19 cellular contexts compared by ENCODE assay signal in genomic region chr5:26847041-26847736, GRCh38.
DNase-seq lines count a peak whose midpoint lies in the region; ATAC-seq and TF ChIP-seq lines count a peak whose summit lies in the region.
"Had no signal": no experiment of that assay in that cellular context is flagged by ENCODE, and none has a peak within 500 bp of the region (broad histone marks: within the 10 kb centered on the region; RNA-seq: fewer than 3 reads in every experiment).

No MANE protein-coding gene starts in this region.

- peaks cover 3% of the 10 kb centered on the region for H3K27me3 Mint-ChIP-seq in GM23338 (ENCODE audit: insufficient read depth, low read depth, poor library complexity)
- H3K27me3 Mint-ChIP-seq: B cell; dendritic cell treated with granulocyte-macrophage colony-stimulating factor and Interleukin-4, amounts not matched to agents 40 ng/mL and 50 ng/mL, for 4 days had no signal

- H3K79me2 ChIP-seq in GM23338 (replicated peaks; ENCODE audit: insufficient read depth) (no peaks in the 10 kb centered on the region), PC-9 (ENCODE audit: low read depth) (no peaks in the 10 kb centered on the region)

- intact Hi-C loops in PC-9 (cut with micrococcal nuclease; ENCODE audit: unreplicated experiment) = no loop called here

- CTCF ChIA-PET in PC-9 (lab: Charles Lee) = no interaction called here

- H3K36me3 Mint-ChIP-seq in GM23338 (ENCODE audit: low read depth) = no peaks in the 10 kb centered on the region

- TF ChIP-seq CTCF in BE2C (IDR thresholded peaks at IDR 0.05; ENCODE audit: low read depth, low read length) = no peak
- TF ChIP-seq CTCF in GM23338 (conservative IDR thresholded peaks at IDR 0.05; ENCODE audit: low read depth in 2 of 2) = no peak
- TF ChIP-seq CTCF in PC-9 (conservative IDR thresholded peaks at IDR 0.05) = no peak
- TF ChIP-seq CTCF in choroid plexus epithelial cell (conservative IDR thresholded peaks at IDR 0.05; ENCODE audit: low read depth, low read length) = no peak

- H2AFZ ChIP-seq in GM23338 (no peak overlapping the region), PC-9 (peak overlapping the region; percentile 72)

- H3K27ac Mint-ChIP-seq in GM23338 = no peak overlapping the region
- H3K27ac Mint-ChIP-seq: B cell; dendritic cell treated with granulocyte-macrophage colony-stimulating factor and Interleukin-4, amounts not matched to agents 40 ng/mL and 50 ng/mL, for 4 days had no signal

- H3K4me3 ChIP-seq in BE2C (ENCODE audit: low read depth, low read length) = peak overlapping the region; percentile 19; the same call in 1 of the 2 replicates
- no peak overlapping the region for H3K4me3 ChIP-seq in GM23338
- H3K4me3 ChIP-seq in PC-9 = peak overlapping the region; percentile 27; the same call in 1 of the 2 replicates
- peak overlapping the region; percentile 64 for H3K4me3 ChIP-seq in choroid plexus epithelial cell (ENCODE audit: low read depth, low read length)
- no peak overlapping the region for H3K4me3 ChIP-seq in H7 (ENCODE audit: insufficient read depth, low read depth, low read length)
- H3K4me3 ChIP-seq: ascending aorta, lower lobe of right lung, right atrium auricular region, upper lobe of left lung had no signal

- POLR2A ChIA-PET in PC-9 (lab: Charles Lee; ENCODE audit: unreplicated experiment) = no interaction called here

- H3K27me3 ChIP-seq in BE2C (no peaks in the 10 kb centered on the region), GM23338 (ENCODE audit: insufficient read depth) (no peaks in the 10 kb centered on the region), PC-9 (ENCODE audit: insufficient read depth, low read depth) (no peaks in the 10 kb centered on the region), H7 (ENCODE audit: control insufficient read depth, insufficient read depth, low read length) (no peaks in the 10 kb centered on the region)
- H3K27me3 ChIP-seq: ascending aorta, right atrium auricular region, upper lobe of left lung had no signal

- no peaks in the 10 kb centered on the region for H3K9me2 ChIP-seq in GM23338 (ENCODE audit: insufficient read depth)
- H3K9me2 ChIP-seq in PC-9 (ENCODE audit: insufficient read depth) = no peaks in the 10 kb centered on the region

- H3K27ac ChIP-seq in GM23338 (ENCODE audit: low read depth) = no peak overlapping the region
- no peak overlapping the region for H3K27ac ChIP-seq in PC-9
- H3K27ac ChIP-seq: ascending aorta, lower lobe of right lung, right atrium auricular region, upper lobe of left lung had no signal

- no peaks in the 10 kb centered on the region for H3K4me1 ChIP-seq in BE2C
- H3K4me1 ChIP-seq in GM23338 (ENCODE audit: insufficient read depth) = peaks cover 8% of the 10 kb centered on the region; the same call in 1 of the 2 replicates
- H3K4me1 ChIP-seq in PC-9 (replicated peaks; ENCODE audit: insufficient read depth) = 0 out of 2 replicates have a peak, but pooled peaks cover 8% of the 10 kb centered on the region
- H3K4me1 ChIP-seq: ascending aorta, lower lobe of right lung, right atrium auricular region, upper lobe of left lung had no signal

- H3K4me2 ChIP-seq in GM23338 (no peak overlapping the region), PC-9 (peak overlapping the region; percentile 61)

- H3F3A ChIP-seq in GM23338 (replicated peaks; ENCODE audit: low read depth) (no peaks in the 10 kb centered on the region), PC-9 (ENCODE audit: insufficient read depth, low read depth) (no peaks in the 10 kb centered on the region)

- no TSS peak for BruUV-seq in PC-9 (replicated peaks; lab: Mats Ljungman, UMichigan)

- no peak overlapping the region for H3K4me3 Mint-ChIP-seq in GM23338
- H3K4me3 Mint-ChIP-seq: B cell; dendritic cell treated with granulocyte-macrophage colony-stimulating factor and Interleukin-4, amounts not matched to agents 40 ng/mL and 50 ng/mL, for 4 days had no signal

- H3K9me3 ChIP-seq in BE2C = no peaks in the 10 kb centered on the region
- H3K9me3 ChIP-seq in PC-9 (ENCODE audit: insufficient read depth, low read depth) = no peaks in the 10 kb centered on the region
- H3K9me3 ChIP-seq: ascending aorta, lower lobe of right lung, right atrium auricular region, upper lobe of left lung had no signal

- H4K20me1 ChIP-seq in GM23338 (replicated peaks; ENCODE audit: insufficient read depth) = no peaks in the 10 kb centered on the region
- H4K20me1 ChIP-seq in PC-9 (ENCODE audit: insufficient read depth) = no peaks in the 10 kb centered on the region

- DNase-seq in BE2C (peak; percentile 30), GM23338 (ENCODE audit: low spot score) (peak; percentile 20), PC-9 (peak; percentile 58 to 82), choroid plexus epithelial cell (ENCODE audit: low read depth) (peak; percentile 70), H7 (no peak)
- DNase-seq: activated effector memory CD4-positive, alpha-beta T cell treated with Interleukin-2 at 50 U/mL for 16 hours; KBM-7; lower lobe of right lung; NCI-H187; OCI-M1; stimulated activated CD4-positive, alpha-beta T cell treated with anti-CD3 and anti-CD28 coated beads, Interleukin-2, amount 100 ng/mL, for 48 hours had no signal

- ATAC-seq in GM23338 = peak; percentile 63; the same call in 2 of the 3 replicates
- no peak for ATAC-seq in HG03378 (IDR thresholded peaks at IDR 0.05; ENCODE audit: unreplicated experiment)
- no peak for ATAC-seq in HG03520 (IDR thresholded peaks at IDR 0.05; ENCODE audit: unreplicated experiment)
- ATAC-seq in GM21619 (IDR thresholded peaks at IDR 0.05; ENCODE audit: unreplicated experiment) = no peak
- ATAC-seq: lower lobe of right lung had no signal

- H3K4me1 Mint-ChIP-seq in GM23338 = peaks cover 7% of the 10 kb centered on the region
- H3K4me1 Mint-ChIP-seq: B cell had no signal

- H3K9me3 Mint-ChIP-seq in GM23338 = peaks cover 2% of the 10 kb centered on the region; the same call in 1 of the 3 replicates

- H3K36me3 ChIP-seq in BE2C (no peaks in the 10 kb centered on the region), GM23338 (ENCODE audit: insufficient read depth) (no peaks in the 10 kb centered on the region), PC-9 (ENCODE audit: low read depth) (no peaks in the 10 kb centered on the region), H7 (replicated peaks; ENCODE audit: control insufficient read depth, insufficient read depth, low read length) (no peaks in the 10 kb centered on the region)
- H3K36me3 ChIP-seq: ascending aorta, lower lobe of right lung, right atrium auricular region, upper lobe of left lung had no signal

TF ChIP-seq in GM23338, 12 proteins besides CTCF, POLR2A, EP300 and RAD21:
- TF ChIP-seq ETS1 (IDR thresholded peaks at IDR 0.05) (no peak), EZH2phosphoT487 (IDR thresholded peaks at IDR 0.05; ENCODE audit: unreplicated experiment) (no peak), STAT1 (IDR thresholded peaks at IDR 0.05; ENCODE audit: unreplicated experiment) (no peak), NANOG (IDR thresholded peaks at IDR 0.05; ENCODE audit: borderline replicate concordance) (no peak)

Comparison
In these comparisons a context has a peak if more than half of its experiments do, and no peak if none do; other contexts are left out.
1. H3K4me3 ChIP-seq: peak in BE2C (single experiment), PC-9 (single experiment) and choroid plexus epithelial cell (single experiment); none in GM23338 (single experiment) and H7 (single experiment).